8 cellular contexts compared by ENCODE assay signal in the genomic region with DNA sequence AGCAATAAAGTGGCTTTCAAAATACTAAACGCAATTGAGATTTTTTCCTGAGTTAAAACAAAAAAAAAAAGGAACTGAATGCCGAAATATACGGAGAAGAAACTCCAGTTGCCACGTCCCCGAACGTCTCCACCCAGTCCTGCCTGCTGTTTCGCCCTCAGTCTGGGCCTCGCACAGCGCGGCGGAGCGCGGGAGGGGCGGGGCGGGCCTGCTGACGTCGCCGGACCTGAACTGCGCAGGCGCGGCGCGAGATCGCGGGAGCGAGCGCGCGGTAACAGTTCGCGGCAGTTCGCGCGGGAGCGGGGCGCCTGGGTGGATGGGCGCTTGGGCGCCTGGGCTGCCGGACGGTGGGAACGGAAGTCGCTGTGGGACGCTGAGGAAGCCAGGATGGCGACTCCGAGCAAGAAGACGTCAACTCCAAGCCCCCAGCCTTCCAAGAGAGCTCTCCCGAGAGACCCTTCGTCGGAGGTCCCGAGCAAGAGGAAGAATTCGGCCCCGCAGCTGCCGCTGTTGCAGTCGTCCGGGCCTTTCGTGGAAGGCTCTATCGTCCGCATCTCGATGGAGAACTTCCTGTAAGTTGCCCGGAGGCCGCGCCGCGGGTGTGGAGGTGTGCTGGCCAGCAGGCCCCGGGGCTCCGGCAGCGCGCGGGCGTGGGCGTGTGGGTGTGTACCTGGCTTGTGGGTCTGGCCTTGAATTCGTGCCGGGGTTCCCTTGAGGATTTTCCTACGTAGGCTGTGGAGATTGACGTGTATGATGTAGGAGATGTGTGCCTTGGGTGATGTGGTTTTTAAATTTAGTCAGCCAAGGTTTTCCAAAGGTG. TPM values are rescaled to one million over a fixed set of nuclear protein-coding genes. Genes with fewer than 3 reads are reported as not detected.
DNase-seq lines count a peak whose midpoint lies in the region; ATAC-seq and TF ChIP-seq lines count a peak whose summit lies in the region.

A gene (plus strand): TSS at position 287 of the 820 bp plus-strand sequence. CDS start 101 bp downstream, at position 388.

- H3K27me3 Mint-ChIP-seq in T-helper 17 cell = no peaks in the 10 kb centered on the region
- H3K27me3 Mint-ChIP-seq in progenitor cell of endocrine pancreas = no peaks in the 10 kb centered on the region

- intact Hi-C loops in left ventricle myocardium inferior (cut with micrococcal nuclease) = no loop called here
- intact Hi-C loops in upper lobe of right lung (cut with DNase I) = no loop called here

- H3K4me1 ChIP-seq in left ventricle myocardium inferior = peaks cover 67% of the 10 kb centered on the region
- peaks cover 49% of the 10 kb centered on the region for H3K4me1 ChIP-seq in upper lobe of right lung

- no peaks in the 10 kb centered on the region for H3K9me3 Mint-ChIP-seq in progenitor cell of endocrine pancreas (ENCODE audit: low read depth)

- ATAC-seq in GM18502 (IDR thresholded peaks at IDR 0.05; ENCODE audit: poor library complexity, unreplicated experiment) (peak; percentile 86), HG02943 (IDR thresholded peaks at IDR 0.05; ENCODE audit: low read depth, unreplicated experiment) (peak; percentile 89), T-helper 17 cell (peak; percentile 89), upper lobe of right lung (peak; percentile 95)

- peaks cover 6% of the 10 kb centered on the region for H3K36me3 ChIP-seq in left ventricle myocardium inferior
- H3K36me3 ChIP-seq in upper lobe of right lung = peaks cover 21% of the 10 kb centered on the region

- TF ChIP-seq CTCF in left ventricle myocardium inferior (IDR thresholded peaks at IDR 0.05; ENCODE audit: borderline replicate concordance) = no peak
- no peak for TF ChIP-seq CTCF in progenitor cell of endocrine pancreas (IDR thresholded peaks at IDR 0.05; ENCODE audit: unreplicated experiment)
- no peak for TF ChIP-seq CTCF in upper lobe of right lung (IDR thresholded peaks at IDR 0.05)

- no peaks in the 10 kb centered on the region for H3K27me3 ChIP-seq in left ventricle myocardium inferior (ENCODE audit: low read depth)
- no peaks in the 10 kb centered on the region for H3K27me3 ChIP-seq in upper lobe of right lung

- H3K4me3 Mint-ChIP-seq in T-helper 17 cell (peak within 1 kb of the TSS; percentile 97), progenitor cell of endocrine pancreas (ENCODE audit: low read depth) (peak within 1 kb of the TSS; percentile 88)

- H3K27ac Mint-ChIP-seq in T-helper 17 cell (peak within 1 kb of the TSS; percentile 97), progenitor cell of endocrine pancreas (peak within 1 kb of the TSS; percentile 97)

- DNase-seq in NCI-H187 (lab: John Stamatoyannopoulos, UW) (peak; percentile 50 to 62), T-helper 17 cell (peak; percentile 86 to 89 (median 87)), amygdala (lab: John Stamatoyannopoulos, UW) (peak; percentile 52 to 95 (median 82)), left ventricle myocardium inferior (peak; percentile 91), progenitor cell of endocrine pancreas (ENCODE audit: low spot score, unreplicated experiment) (peak; percentile 81), upper lobe of right lung (peak; percentile 95)

- H3K36me3 Mint-ChIP-seq in T-helper 17 cell (ENCODE audit: low read depth) (peaks cover 9% of the 10 kb centered on the region), progenitor cell of endocrine pancreas (ENCODE audit: insufficient read depth) (peaks cover 19% of the 10 kb centered on the region)

- peak within 1 kb of the TSS; percentile 84 for H3K4me3 ChIP-seq in left ventricle myocardium inferior
- H3K4me3 ChIP-seq in upper lobe of right lung = peak within 1 kb of the TSS; percentile 87

- H3K9me3 ChIP-seq in T-helper 17 cell (ENCODE audit: control insufficient read depth, low read length, poor library complexity, severe bottlenecking) = no peaks in the 10 kb centered on the region
- H3K9me3 ChIP-seq in left ventricle myocardium inferior (replicated peaks) = no peaks in the 10 kb centered on the region
- no peaks in the 10 kb centered on the region for H3K9me3 ChIP-seq in upper lobe of right lung

- H3K4me1 Mint-ChIP-seq in T-helper 17 cell (peaks cover 47% of the 10 kb centered on the region), progenitor cell of endocrine pancreas (ENCODE audit: low read depth) (peaks cover 61% of the 10 kb centered on the region)

- H3K27ac ChIP-seq in left ventricle myocardium inferior (replicated peaks) = peak within 1 kb of the TSS; percentile 95
- peak within 1 kb of the TSS; percentile 96 for H3K27ac ChIP-seq in upper lobe of right lung

RNA-seq across cellular contexts. Expression of the gene that starts here (rescaled TPM):
- total RNA-seq in T-helper 17 cell (10 to 100 TPM; 26.5 to 31.1 TPM), left ventricle myocardium inferior (11.0 TPM), progenitor cell of endocrine pancreas (39.6 and 42.8 TPM in 2 replicates), upper lobe of right lung (32.6 TPM)

Comparison
In these comparisons a context has a peak if more than half of its experiments do, and no peak if none do; other contexts are left out.
1. Peak in every context shown above with its lines: DNase-seq, ATAC-seq, H3K4me3 ChIP-seq and H3K27ac ChIP-seq.